Comparison of ENCODE assay signal across 22 cellular contexts in the genomic region with DNA sequence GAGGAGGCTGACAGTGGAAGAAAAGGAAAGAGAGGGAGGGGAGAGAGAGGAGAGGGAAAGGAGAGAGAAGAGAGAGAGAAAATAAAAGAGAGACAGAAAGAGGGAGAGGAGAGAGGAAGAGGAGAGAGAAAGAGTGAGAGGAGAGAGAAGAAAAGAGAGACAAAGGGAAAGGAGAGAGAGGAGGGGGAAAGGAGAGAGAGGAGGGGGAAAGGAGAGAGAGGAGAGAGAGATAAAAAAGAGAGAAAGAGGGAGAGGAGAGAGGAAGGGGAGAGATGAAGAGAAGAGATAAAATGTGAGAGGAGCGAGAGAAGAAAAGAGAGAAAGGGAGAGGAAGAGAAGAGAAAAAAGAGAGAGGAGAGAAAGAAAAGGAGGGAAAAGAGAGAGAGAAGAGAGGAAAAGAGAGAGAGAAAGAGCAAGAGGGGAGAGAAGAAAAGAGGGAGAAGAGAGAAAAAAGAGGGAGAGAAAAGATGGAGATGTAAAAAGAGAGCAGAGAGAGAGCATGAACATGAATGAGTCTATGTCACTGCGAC.
"Had no signal": no experiment of that assay in that cellular context is flagged by ENCODE, and none has a peak within 500 bp of the region (broad histone marks: within the 10 kb centered on the region; RNA-seq: fewer than 3 reads in every experiment).

No MANE protein-coding gene starts in this region.

- H3K9me3 Mint-ChIP-seq: dendritic cell treated with granulocyte-macrophage colony-stimulating factor and Interleukin-4, amounts not matched to agents 40 ng/mL and 50 ng/mL, for 4 days; endodermal cell had no signal

- H3K4me3 ChIP-seq: esophagus squamous epithelium, gastroesophageal sphincter, heart right ventricle, left lung, lower lobe of right lung had no signal

- H3K27ac ChIP-seq: epithelial cell of prostate, esophagus squamous epithelium, gastroesophageal sphincter, heart right ventricle, left lung, lower lobe of right lung had no signal

- H3K36me3 ChIP-seq: esophagus squamous epithelium, gastroesophageal sphincter, heart right ventricle, left lung, lower lobe of right lung had no signal

- H3K9me3 ChIP-seq: esophagus squamous epithelium, gastroesophageal sphincter, heart right ventricle, left lung, lower lobe of right lung had no signal

- H3K27me3 ChIP-seq: esophagus squamous epithelium, gastroesophageal sphincter, left lung had no signal

- DNase-seq: cortex of kidney; effector CD8-positive, alpha-beta T cell; effector memory CD8-positive, alpha-beta T cell; endodermal cell; erythroblast; esophagus squamous epithelium; foreskin fibroblast; foreskin melanocyte; head of caudate nucleus; heart right ventricle; hippocampal formation; left cardiac atrium; left lung; left ventricle myocardium superior; lower lobe of right lung; mesenchymal stem cell; midbrain; naive thymus-derived CD4-positive, alpha-beta T cell had no signal

- H3K4me3 Mint-ChIP-seq: dendritic cell treated with granulocyte-macrophage colony-stimulating factor and Interleukin-4, amounts not matched to agents 40 ng/mL and 50 ng/mL, for 4 days; effector memory CD8-positive, alpha-beta T cell; endodermal cell; naive thymus-derived CD4-positive, alpha-beta T cell had no signal

- H3K27ac Mint-ChIP-seq: dendritic cell treated with granulocyte-macrophage colony-stimulating factor and Interleukin-4, amounts not matched to agents 40 ng/mL and 50 ng/mL, for 4 days; effector memory CD8-positive, alpha-beta T cell; endodermal cell; naive thymus-derived CD4-positive, alpha-beta T cell had no signal

- H3K4me1 ChIP-seq: gastroesophageal sphincter, heart right ventricle, left lung, lower lobe of right lung had no signal

- H3K36me3 Mint-ChIP-seq: naive thymus-derived CD4-positive, alpha-beta T cell had no signal

- H3K4me1 Mint-ChIP-seq: endodermal cell had no signal

- ATAC-seq: effector memory CD8-positive, alpha-beta T cell; esophagus mucosa; gastroesophageal sphincter; heart right ventricle; left cardiac atrium; left lung; left ventricle myocardium superior; lower lobe of right lung; naive thymus-derived CD4-positive, alpha-beta T cell had no signal

- H3K27me3 Mint-ChIP-seq: dendritic cell treated with granulocyte-macrophage colony-stimulating factor and Interleukin-4, amounts not matched to agents 40 ng/mL and 50 ng/mL, for 4 days had no signal
